Comparison of ENCODE assay signal across 8 cellular contexts in the genomic region with DNA sequence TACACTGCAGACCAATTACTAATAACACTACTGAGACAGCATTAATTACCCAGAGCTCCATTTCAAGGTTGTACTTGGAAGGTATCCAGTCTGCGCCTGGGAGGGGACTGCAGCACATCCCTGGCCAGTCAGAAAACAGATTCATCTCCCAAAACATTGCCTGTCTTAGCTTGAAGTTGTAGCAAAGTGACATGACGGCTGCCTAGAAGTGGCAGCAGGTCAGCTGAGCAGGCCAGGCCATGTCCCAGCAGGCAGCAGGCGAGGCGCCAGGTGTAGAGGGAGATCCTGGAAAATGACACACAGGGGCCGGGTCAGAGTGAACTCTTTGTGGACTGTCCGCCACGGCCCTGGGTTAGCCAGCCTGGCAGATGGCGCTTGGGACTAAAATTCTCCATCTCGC. TPM values are rescaled to one million over a fixed set of nuclear protein-coding genes. Genes with fewer than 3 reads are reported as not detected.
DNase-seq lines count a peak whose midpoint lies in the region; TF ChIP-seq lines count a peak whose summit lies in the region.
"Had no signal": no experiment of that assay in that cellular context is flagged by ENCODE, and none has a peak within 500 bp of the region (broad histone marks: within the 10 kb centered on the region; RNA-seq: fewer than 3 reads in every experiment).

No MANE protein-coding gene starts in this region.

- H3K4me3 ChIP-seq in dorsolateral prefrontal cortex, result peak overlapping the region in 14 of 59 donors; percentile 54 to 92 (median 88)
- no peak overlapping the region for H3K4me3 ChIP-seq in osteoblast (ENCODE audit: insufficient read depth, low read length)
- no peak overlapping the region for H3K4me3 ChIP-seq in brain microvascular endothelial cell (ENCODE audit: low read depth, low read length)

- H2AFZ ChIP-seq in osteoblast (ENCODE audit: low read length), result no peak overlapping the region

- DNase-seq in G401 (ENCODE audit: low spot score) (peak; percentile 87), NCI-H2196 treated with DMSO at 0.1 percent for 48 hours (lab: John Stamatoyannopoulos, UW; ENCODE audit: unreplicated experiment) (peak; percentile 72), dorsolateral prefrontal cortex (peak in 2 of 10 donors; percentile 43 to 86), osteoblast (ENCODE audit: insufficient read length, low spot score, missing footprints) (peak; percentile 83), brain microvascular endothelial cell (no peak), NCI-H524 (lab: John Stamatoyannopoulos, UW) (no peak), dermis blood vessel endothelial cell (no peak)
- DNase-seq: ovary had no signal

- intact Hi-C loops in dorsolateral prefrontal cortex (cut with DNase I), result loop anchor here (1.0 to 5.0 kb wide), 6 partner anchors 56 to 324 kb away; a partner anchor contains a TSS

- no peaks in the 10 kb centered on the region for H4K20me1 ChIP-seq in osteoblast (ENCODE audit: insufficient read depth, low read length)

- no peak overlapping the region for H3K4me2 ChIP-seq in osteoblast (ENCODE audit: insufficient read depth, low read length)

- no peaks in the 10 kb centered on the region for H3K9me3 ChIP-seq in osteoblast (ENCODE audit: low read depth, low read length)
- H3K9me3 ChIP-seq: ovary had no signal

- peaks cover 15% of the 10 kb centered on the region for H3K36me3 ChIP-seq in osteoblast (ENCODE audit: insufficient read depth, low read length)
- peaks cover 14% of the 10 kb centered on the region for H3K36me3 ChIP-seq in brain microvascular endothelial cell (replicated peaks)
- H3K36me3 ChIP-seq: ovary had no signal

- no peak for TF ChIP-seq CTCF in dorsolateral prefrontal cortex (IDR thresholded peaks at IDR 0.05 in 54 of 56, conservative IDR thresholded peaks at IDR 0.05 in 2 of 56; ENCODE audit: low read depth in 1 of 56, partially characterized antibody in 56 of 56)
- no peak for TF ChIP-seq CTCF in osteoblast (IDR thresholded peaks at IDR 0.05; ENCODE audit: extremely low read depth, low read depth, low read length)
- no peak for TF ChIP-seq CTCF in brain microvascular endothelial cell (IDR thresholded peaks at IDR 0.05; ENCODE audit: low read depth, low read length, missing control alignments)

- peak overlapping the region in 58 of 59 donors; percentile 41 to 100 (median 93) for H3K27ac ChIP-seq in dorsolateral prefrontal cortex
- H3K27ac ChIP-seq in osteoblast (ENCODE audit: low read depth, low read length), result no peak overlapping the region
- H3K27ac ChIP-seq in brain microvascular endothelial cell, result no peak overlapping the region
- H3K27ac ChIP-seq: ovary had no signal

- in situ Hi-C loops in G401 (cut with HindIII; ENCODE audit: low sequenced_read_pairs) (no loop called here), brain microvascular endothelial cell (cut with HindIII; ENCODE audit: low pct_ligation_motif_present, low sequenced_read_pairs) (no loop called here)

- H3K4me1 ChIP-seq in osteoblast (ENCODE audit: insufficient read depth, low read length), result peaks cover 6% of the 10 kb centered on the region

- H3K27me3 ChIP-seq in dorsolateral prefrontal cortex (no peaks in the 10 kb centered on the region), osteoblast (ENCODE audit: insufficient read depth, low read length) (no peaks in the 10 kb centered on the region), brain microvascular endothelial cell (replicated peaks) (no peaks in the 10 kb centered on the region)
- H3K27me3 ChIP-seq: ovary had no signal

- H3K79me2 ChIP-seq in osteoblast (ENCODE audit: insufficient read depth, low read length), result no peaks in the 10 kb centered on the region

RNA-seq across cellular contexts. Expression of a gene that starts 1.1 kb away (rescaled TPM):
- total RNA-seq in G401 (2014; rRNA removed; shearing (Covaris generic)), result 2.4 and 3.2 TPM in 2 replicates
- total RNA-seq in dorsolateral prefrontal cortex (100 to 1,000 TPM in 6 of 120 experiments, 10 to 100 TPM in 114; 22.2 to 201 (median 55.1) TPM), osteoblast (0.59 and 2.2 TPM in 2 replicates), dermis blood vessel endothelial cell (2.6 and 3.0 TPM in 2 replicates)

RNA-seq across cellular contexts. Expression of a gene that starts 58.2 kb away (rescaled TPM):
- 79.2 and 86.5 TPM in 2 replicates for total RNA-seq in G401 (2014; rRNA removed; shearing (Covaris generic))
- total RNA-seq in dorsolateral prefrontal cortex (10 to 100 TPM; 21.2 to 63.1 (median 43.9) TPM), osteoblast (26.8 and 34.0 TPM in 2 replicates), dermis blood vessel endothelial cell (29.6 and 32.0 TPM in 2 replicates)

Comparison
In these comparisons a context has a peak if more than half of its experiments do, and no peak if none do; other contexts are left out.
1. DNase-seq: peak in G401 (single experiment), NCI-H2196 treated with DMSO at 0.1 percent for 48 hours (single experiment) and osteoblast (single experiment); none in brain microvascular endothelial cell (single experiment), NCI-H524 (0 of 2) and dermis blood vessel endothelial cell (single experiment).
2. H3K27ac ChIP-seq: peak in dorsolateral prefrontal cortex (58 of 59); none in osteoblast (single experiment) and brain microvascular endothelial cell (single experiment).